ENCODE assay signal across 1 cellular context in the genomic region with DNA sequence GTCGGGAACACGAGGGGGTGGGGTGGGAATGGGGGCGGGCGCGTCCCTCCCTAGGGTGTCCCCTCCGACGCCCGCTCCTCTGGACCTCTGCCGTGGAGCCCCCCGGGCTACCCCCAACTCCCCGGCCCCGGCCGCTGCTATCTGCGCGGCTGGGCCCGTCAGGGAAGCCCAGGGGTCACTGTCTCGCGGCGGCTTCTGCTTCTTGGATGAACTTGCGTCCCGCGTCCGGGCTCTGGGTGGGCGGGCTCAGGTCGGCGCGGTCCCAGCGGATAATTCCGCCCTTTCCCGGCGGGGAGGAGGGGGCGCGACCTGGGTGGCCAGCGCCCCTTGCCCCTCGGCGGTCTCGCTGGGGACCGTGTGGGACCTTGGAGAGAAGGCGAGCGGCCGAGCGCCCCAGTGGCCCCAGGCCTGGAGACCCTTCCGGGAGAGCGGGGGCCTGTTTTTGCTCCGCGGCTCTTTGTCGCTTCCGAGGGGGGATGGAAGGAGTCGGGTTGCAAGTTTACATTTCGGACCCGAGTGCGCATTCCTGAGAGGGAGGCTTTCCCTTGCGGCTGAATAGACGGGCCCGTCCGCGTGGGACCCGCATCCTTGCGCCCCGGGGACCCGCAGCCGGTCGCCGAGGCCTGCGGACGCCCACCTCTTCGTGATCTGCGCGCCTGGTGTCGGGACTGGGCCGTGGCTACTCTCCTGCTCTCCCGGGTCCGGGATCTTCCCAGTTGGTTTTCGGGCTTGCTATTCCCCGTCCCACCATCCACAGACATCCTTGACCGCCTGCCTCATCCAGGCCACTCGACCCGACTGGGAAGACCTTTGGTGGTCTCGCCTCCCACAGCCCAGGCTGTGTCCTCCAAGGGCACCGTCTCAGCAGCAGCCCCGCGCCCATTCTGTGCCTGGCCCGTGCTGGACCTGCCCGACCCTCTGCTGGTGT.
TF ChIP-seq lines count a peak whose summit lies in the region.

No MANE protein-coding gene starts in this region.

TF ChIP-seq in HepG2, 621 proteins besides CTCF, POLR2A, EP300 and RAD21 (continued from another document and continues in another):
- TF ChIP-seq, protein P1, sequence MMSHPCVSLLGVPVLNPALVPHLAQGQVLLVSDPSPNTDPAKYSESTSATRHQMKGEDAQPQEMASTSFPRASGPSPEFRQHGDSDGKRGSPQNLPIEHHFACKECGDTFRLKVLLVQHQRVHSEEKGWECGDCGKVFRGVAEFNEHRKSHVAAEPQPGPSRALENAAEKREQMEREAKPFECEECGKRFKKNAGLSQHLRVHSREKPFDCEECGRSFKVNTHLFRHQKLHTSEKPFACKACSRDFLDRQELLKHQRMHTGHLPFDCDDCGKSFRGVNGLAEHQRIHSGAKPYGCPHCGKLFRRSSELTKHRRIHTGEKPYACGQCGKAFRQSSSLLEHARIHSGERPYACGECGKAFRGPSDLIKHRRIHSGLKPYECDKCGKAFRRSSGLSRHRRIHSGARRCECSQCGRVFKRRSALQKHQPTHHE (CRISPR knock-in tag; IDR thresholded peaks at IDR 0.05; ENCODE audit: borderline replicate concordance) = no peak
- peak; percentile 65 for TF ChIP-seq GABPB1 (CRISPR knock-in tag; IDR thresholded peaks at IDR 0.05)
- no peak for TF ChIP-seq ZC3H4 (CRISPR knock-in tag; IDR thresholded peaks at IDR 0.05; ENCODE audit: borderline replicate concordance)
- TF ChIP-seq, protein P2, sequence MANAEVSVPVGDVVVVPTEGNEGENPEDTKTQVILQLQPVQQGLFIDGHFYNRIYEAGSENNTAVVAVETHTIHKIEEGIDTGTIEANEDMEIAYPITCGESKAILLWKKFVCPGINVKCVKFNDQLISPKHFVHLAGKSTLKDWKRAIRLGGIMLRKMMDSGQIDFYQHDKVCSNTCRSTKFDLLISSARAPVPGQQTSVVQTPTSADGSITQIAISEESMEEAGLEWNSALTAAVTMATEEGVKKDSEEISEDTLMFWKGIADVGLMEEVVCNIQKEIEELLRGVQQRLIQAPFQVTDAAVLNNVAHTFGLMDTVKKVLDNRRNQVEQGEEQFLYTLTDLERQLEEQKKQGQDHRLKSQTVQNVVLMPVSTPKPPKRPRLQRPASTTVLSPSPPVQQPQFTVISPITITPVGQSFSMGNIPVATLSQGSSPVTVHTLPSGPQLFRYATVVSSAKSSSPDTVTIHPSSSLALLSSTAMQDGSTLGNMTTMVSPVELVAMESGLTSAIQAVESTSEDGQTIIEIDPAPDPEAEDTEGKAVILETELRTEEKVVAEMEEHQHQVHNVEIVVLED (CRISPR knock-in tag; IDR thresholded peaks at IDR 0.05; ENCODE audit: borderline replicate concordance) = no peak
- TF ChIP-seq FOXC1 (CRISPR knock-in tag; IDR thresholded peaks at IDR 0.05; ENCODE audit: borderline replicate concordance) = peak; percentile 72; the same call in 1 of the 2 replicates
- TF ChIP-seq, protein P3, sequence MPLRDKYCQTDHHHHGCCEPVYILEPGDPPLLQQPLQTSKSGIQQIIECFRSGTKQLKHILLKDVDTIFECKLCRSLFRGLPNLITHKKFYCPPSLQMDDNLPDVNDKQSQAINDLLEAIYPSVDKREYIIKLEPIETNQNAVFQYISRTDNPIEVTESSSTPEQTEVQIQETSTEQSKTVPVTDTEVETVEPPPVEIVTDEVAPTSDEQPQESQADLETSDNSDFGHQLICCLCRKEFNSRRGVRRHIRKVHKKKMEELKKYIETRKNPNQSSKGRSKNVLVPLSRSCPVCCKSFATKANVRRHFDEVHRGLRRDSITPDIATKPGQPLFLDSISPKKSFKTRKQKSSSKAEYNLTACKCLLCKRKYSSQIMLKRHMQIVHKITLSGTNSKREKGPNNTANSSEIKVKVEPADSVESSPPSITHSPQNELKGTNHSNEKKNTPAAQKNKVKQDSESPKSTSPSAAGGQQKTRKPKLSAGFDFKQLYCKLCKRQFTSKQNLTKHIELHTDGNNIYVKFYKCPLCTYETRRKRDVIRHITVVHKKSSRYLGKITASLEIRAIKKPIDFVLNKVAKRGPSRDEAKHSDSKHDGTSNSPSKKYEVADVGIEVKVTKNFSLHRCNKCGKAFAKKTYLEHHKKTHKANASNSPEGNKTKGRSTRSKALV (CRISPR knock-in tag; IDR thresholded peaks at IDR 0.05) = peak; percentile 62; the same call in 1 of the 2 replicates
- TF ChIP-seq, protein P4, sequence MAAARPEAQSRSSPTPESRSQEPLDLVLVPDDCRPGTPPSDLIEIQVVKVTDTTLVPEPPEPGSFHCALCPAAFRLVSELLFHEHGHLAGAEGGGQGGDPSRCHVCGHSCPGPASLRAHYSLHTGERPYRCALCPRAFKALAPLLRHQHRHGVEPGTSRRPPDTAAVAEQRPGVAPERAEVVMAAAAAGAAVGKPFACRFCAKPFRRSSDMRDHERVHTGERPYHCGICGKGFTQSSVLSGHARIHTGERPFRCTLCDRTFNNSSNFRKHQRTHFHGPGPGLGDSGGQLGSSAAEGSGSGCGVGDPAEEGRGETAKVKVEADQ (CRISPR knock-in tag; IDR thresholded peaks at IDR 0.05; ENCODE audit: borderline replicate concordance) = no peak
- TF ChIP-seq HOXA3 (CRISPR knock-in tag; IDR thresholded peaks at IDR 0.05) = 0 out of 2 replicates have a peak, but pooled peaks have one; percentile 19
- no peak for TF ChIP-seq NR2F6 (IDR thresholded peaks at IDR 0.05)
- 0 out of 2 replicates have a peak, but pooled peaks have one; percentile 13 for TF ChIP-seq NR2F6 (CRISPR knock-in tag; IDR thresholded peaks at IDR 0.05)
- TF ChIP-seq ETV6 (CRISPR knock-in tag; conservative IDR thresholded peaks at IDR 0.05) = no peak; the same call in 1 of the 2 replicates
- TF ChIP-seq NR0B2 (CRISPR knock-in tag; IDR thresholded peaks at IDR 0.05) = no peak
- peak; percentile 59; the same call in 1 of the 2 replicates for TF ChIP-seq ZNF121 (CRISPR knock-in tag; IDR thresholded peaks at IDR 0.05)
- TF ChIP-seq, protein P5, sequence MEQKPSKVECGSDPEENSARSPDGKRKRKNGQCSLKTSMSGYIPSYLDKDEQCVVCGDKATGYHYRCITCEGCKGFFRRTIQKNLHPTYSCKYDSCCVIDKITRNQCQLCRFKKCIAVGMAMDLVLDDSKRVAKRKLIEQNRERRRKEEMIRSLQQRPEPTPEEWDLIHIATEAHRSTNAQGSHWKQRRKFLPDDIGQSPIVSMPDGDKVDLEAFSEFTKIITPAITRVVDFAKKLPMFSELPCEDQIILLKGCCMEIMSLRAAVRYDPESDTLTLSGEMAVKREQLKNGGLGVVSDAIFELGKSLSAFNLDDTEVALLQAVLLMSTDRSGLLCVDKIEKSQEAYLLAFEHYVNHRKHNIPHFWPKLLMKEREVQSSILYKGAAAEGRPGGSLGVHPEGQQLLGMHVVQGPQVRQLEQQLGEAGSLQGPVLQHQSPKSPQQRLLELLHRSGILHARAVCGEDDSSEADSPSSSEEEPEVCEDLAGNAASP (CRISPR knock-in tag; IDR thresholded peaks at IDR 0.05; ENCODE audit: borderline replicate concordance) = no peak
- no peak for TF ChIP-seq RFX5 (IDR thresholded peaks at IDR 0.05; ENCODE audit: low read depth, low read length)
- TF ChIP-seq XRCC5 (optimal IDR thresholded peaks at IDR 0.05; ENCODE audit: low read length) = peak; percentile 40
- no peak for TF ChIP-seq PBX2 (CRISPR knock-in tag; IDR thresholded peaks at IDR 0.05)
- TF ChIP-seq, protein P6, sequence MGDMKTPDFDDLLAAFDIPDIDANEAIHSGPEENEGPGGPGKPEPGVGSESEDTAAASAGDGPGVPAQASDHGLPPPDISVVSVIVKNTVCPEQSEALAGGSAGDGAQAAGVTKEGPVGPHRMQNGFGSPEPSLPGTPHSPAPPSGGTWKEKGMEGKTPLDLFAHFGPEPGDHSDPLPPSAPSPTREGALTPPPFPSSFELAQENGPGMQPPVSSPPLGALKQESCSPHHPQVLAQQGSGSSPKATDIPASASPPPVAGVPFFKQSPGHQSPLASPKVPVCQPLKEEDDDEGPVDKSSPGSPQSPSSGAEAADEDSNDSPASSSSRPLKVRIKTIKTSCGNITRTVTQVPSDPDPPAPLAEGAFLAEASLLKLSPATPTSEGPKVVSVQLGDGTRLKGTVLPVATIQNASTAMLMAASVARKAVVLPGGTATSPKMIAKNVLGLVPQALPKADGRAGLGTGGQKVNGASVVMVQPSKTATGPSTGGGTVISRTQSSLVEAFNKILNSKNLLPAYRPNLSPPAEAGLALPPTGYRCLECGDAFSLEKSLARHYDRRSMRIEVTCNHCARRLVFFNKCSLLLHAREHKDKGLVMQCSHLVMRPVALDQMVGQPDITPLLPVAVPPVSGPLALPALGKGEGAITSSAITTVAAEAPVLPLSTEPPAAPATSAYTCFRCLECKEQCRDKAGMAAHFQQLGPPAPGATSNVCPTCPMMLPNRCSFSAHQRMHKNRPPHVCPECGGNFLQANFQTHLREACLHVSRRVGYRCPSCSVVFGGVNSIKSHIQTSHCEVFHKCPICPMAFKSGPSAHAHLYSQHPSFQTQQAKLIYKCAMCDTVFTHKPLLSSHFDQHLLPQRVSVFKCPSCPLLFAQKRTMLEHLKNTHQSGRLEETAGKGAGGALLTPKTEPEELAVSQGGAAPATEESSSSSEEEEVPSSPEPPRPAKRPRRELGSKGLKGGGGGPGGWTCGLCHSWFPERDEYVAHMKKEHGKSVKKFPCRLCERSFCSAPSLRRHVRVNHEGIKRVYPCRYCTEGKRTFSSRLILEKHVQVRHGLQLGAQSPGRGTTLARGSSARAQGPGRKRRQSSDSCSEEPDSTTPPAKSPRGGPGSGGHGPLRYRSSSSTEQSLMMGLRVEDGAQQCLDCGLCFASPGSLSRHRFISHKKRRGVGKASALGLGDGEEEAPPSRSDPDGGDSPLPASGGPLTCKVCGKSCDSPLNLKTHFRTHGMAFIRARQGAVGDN (CRISPR knock-in tag; IDR thresholded peaks at IDR 0.05) = peak; percentile 64
- no peak for TF ChIP-seq DNMT3B (CRISPR knock-in tag; conservative IDR thresholded peaks at IDR 0.05)
- no peak for TF ChIP-seq ZBTB26 (CRISPR knock-in tag; IDR thresholded peaks at IDR 0.05; ENCODE audit: borderline replicate concordance)
- TF ChIP-seq ZSCAN30 (CRISPR knock-in tag; IDR thresholded peaks at IDR 0.05) = no peak
- peak; percentile 28; the same call in 1 of the 2 replicates for TF ChIP-seq KMT2A (CRISPR knock-in tag; IDR thresholded peaks at IDR 0.05)
- TF ChIP-seq ZNF703 (CRISPR knock-in tag; IDR thresholded peaks at IDR 0.05; ENCODE audit: borderline replicate concordance) = 0 out of 2 replicates have a peak, but pooled peaks have one; percentile 35
- TF ChIP-seq ZBTB25 (CRISPR knock-in tag; IDR thresholded peaks at IDR 0.05) = no peak
- TF ChIP-seq ZNF768 (CRISPR knock-in tag; IDR thresholded peaks at IDR 0.05) = peak; percentile 53; the same call in 1 of the 2 replicates
- peak; percentile 42; the same call in 1 of the 2 replicates for TF ChIP-seq ZNF343 (CRISPR knock-in tag; IDR thresholded peaks at IDR 0.05)
- TF ChIP-seq ZBTB44 (CRISPR knock-in tag; IDR thresholded peaks at IDR 0.05) = no peak
- peak in 1 of 2 experiments; percentile 17; a peak in 1 of 4 replicates for TF ChIP-seq KLF16 (CRISPR knock-in tag; IDR thresholded peaks at IDR 0.05)
- 0 out of 2 replicates have a peak, but pooled peaks have one; percentile 7 for TF ChIP-seq ATF3 (CRISPR knock-in tag; IDR thresholded peaks at IDR 0.05)
